Comparison of ENCODE assay signal across 1 cellular context in the genomic region with DNA sequence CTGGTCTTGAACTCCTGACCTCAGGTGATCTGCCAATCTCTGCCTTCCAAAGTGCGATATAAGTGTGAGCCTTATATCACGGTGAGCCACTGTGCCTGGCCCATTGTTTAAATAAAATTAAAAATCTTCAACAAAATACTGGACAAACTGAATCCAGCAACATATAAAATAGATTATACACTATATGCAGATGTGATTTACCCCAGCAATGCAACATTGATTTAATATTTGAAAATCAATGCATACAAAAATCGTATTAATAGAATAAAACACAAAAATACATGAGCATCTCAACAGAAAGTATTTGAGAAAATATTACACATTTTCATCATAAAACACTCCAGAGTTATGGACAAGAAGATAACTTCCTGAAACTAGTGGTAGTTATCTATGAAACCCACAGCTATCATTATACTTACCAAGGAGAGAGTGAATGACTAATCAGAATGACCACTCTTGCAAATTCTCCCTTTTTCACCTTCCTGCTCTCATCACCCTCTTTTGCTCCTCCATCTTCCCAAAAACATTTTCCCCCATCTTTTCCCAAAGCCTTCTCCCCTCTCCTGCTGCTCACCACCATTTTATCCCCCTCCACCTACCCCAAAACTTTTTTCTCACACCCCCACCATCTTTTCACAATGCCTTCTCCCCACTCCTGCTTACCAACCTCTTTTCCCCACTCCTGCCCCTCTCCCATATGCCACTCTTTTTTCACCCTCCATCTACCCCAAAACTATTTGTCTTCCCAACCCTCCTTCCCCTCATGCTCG.
TF ChIP-seq lines count a peak whose summit lies in the region.

No MANE protein-coding gene starts in this region.

TF ChIP-seq in HEK293, 187 proteins besides CTCF, POLR2A, EP300 and RAD21 (continued from another document):
- TF ChIP-seq ZNF513 (tag by site-specific recombination; IDR thresholded peaks at IDR 0.05) (no peak), PRDM10 (tag by site-specific recombination; IDR thresholded peaks at IDR 0.05) (peak; percentile 57)
